In the genomic region with DNA sequence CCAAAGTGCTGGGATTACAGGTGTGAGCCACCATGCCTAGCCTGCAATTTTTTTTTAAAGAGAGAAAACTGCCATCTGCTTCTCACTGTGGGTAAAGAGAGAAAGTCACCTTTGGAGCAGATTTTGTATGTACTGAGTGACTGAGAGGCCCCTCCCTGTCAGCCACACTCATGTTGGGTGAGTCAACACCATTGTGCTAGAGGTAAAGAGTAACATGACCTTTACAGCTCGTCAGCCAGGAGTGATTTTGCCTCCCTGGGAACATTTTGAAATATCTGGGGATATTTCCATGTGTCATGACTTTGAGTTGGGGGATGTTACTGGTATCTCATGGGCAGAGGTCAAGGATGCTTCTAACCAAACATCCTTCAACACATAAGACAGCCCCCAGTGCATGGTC, we compare ENCODE assay signal across 14 cellular contexts.
A peak's percentile ranks its signal among the peaks of the same experiment; 100 is the strongest.
DNase-seq lines count a peak whose midpoint lies in the region; ATAC-seq, FAIRE-seq and TF ChIP-seq lines count a peak whose summit lies in the region.
"Had no signal": no experiment of that assay in that cellular context is flagged by ENCODE, and none has a peak within 500 bp of the region (broad histone marks: within the 10 kb centered on the region; RNA-seq: fewer than 3 reads in every experiment).

No MANE protein-coding gene starts in this region.

- TF ChIP-seq RAD21 in HepG2 (CRISPR knock-in tag; IDR thresholded peaks at IDR 0.05): no peak

- H3K4me1 Mint-ChIP-seq in Caco-2 (ENCODE audit: low read depth, unreplicated experiment): no peaks in the 10 kb centered on the region
- H3K4me1 Mint-ChIP-seq: immature natural killer cell had no signal

- WGBS in HepG2 (ENCODE audit: low lambda C conversion rate): 0% methylated on average over 1 of the region's 1 CpG

- no peaks in the 10 kb centered on the region for H3K9me3 Mint-ChIP-seq in Caco-2 (ENCODE audit: unreplicated experiment)

- POLR2A ChIA-PET in Caco-2 (lab: Charles Lee): no interaction called here
- POLR2A ChIA-PET in HepG2 (lab: Yijun Ruan, JAX): interaction anchor here (0.5 kb wide), 1 partner anchor 85 kb away, joined by 3 read pairs; no protein-coding TSS in a partner anchor

- no peak for TF ChIP-seq POLR2A in HepG2 (IDR thresholded peaks at IDR 0.05; ENCODE audit: insufficient read depth in 1 of 2, low read depth in 2 of 2, low read length in 2 of 2)

- no peaks in the 10 kb centered on the region for H4K20me1 ChIP-seq in HepG2 (ENCODE audit: insufficient read depth, low read length)

- TF ChIP-seq CTCF in Caco-2 (IDR thresholded peaks at IDR 0.05; ENCODE audit: insufficient read depth in 1 of 2, low read depth in 1 of 2, low read length in 1 of 2, severe bottlenecking in 1 of 2, unreplicated experiment in 1 of 2) (no peak), HepG2 (CRISPR knock-in tag; IDR thresholded peaks at IDR 0.05) (no peak)

- H3K9me3 ChIP-seq in Caco-2 (no peaks in the 10 kb centered on the region), HepG2 (ENCODE audit: low read length) (peaks cover 6% of the 10 kb centered on the region; the same call in 1 of the 2 replicates), SJCRH30 (replicated peaks) (no peaks in the 10 kb centered on the region)
- H3K9me3 ChIP-seq: thoracic aorta had no signal

- no peaks in the 10 kb centered on the region for H3K36me3 ChIP-seq in Caco-2 (ENCODE audit: control insufficient read depth, insufficient read depth, low read length)
- H3K36me3 ChIP-seq in HepG2 (replicated peaks in 1 of 2; ENCODE audit: control insufficient read depth in 1 of 2, insufficient read depth in 2 of 2, low read length in 2 of 2): no peaks in the 10 kb centered on the region
- H3K36me3 ChIP-seq in SJCRH30: no peaks in the 10 kb centered on the region
- H3K36me3 ChIP-seq: thoracic aorta had no signal

- TF ChIP-seq EP300 in HepG2 (IDR thresholded peaks at IDR 0.05; ENCODE audit: low read depth in 2 of 2, low read length in 2 of 2): no peak
- TF ChIP-seq EP300 in HepG2 (CRISPR knock-in tag; IDR thresholded peaks at IDR 0.05; ENCODE audit: borderline replicate concordance): no peak

- H3K4me3 ChIP-seq in Caco-2 (ENCODE audit: low read depth, low read length) (no peak overlapping the region), HepG2 (replicated peaks in 1 of 3; ENCODE audit: insufficient read depth in 1 of 3, low read depth in 2 of 3, low read length in 3 of 3) (no peak overlapping the region), SJCRH30 (no peak overlapping the region)
- H3K4me3 ChIP-seq: thoracic aorta had no signal

- H3K4me1 ChIP-seq in Caco-2 (no peaks in the 10 kb centered on the region; the same call in 1 of the 2 replicates), HepG2 (ENCODE audit: insufficient read depth, low read length) (peaks cover 15% of the 10 kb centered on the region), SJCRH30 (no peaks in the 10 kb centered on the region)
- H3K4me1 ChIP-seq: parathyroid adenoma had no signal

- H3K79me2 ChIP-seq in HepG2 (ENCODE audit: insufficient read depth, low read length): no peaks in the 10 kb centered on the region
- H3K79me2 ChIP-seq: parathyroid adenoma had no signal

- H3K27me3 Mint-ChIP-seq in Caco-2 (ENCODE audit: insufficient read depth, unreplicated experiment): peaks cover 5% of the 10 kb centered on the region

- BruUV-seq in Caco-2 (replicated peaks; lab: Mats Ljungman, UMichigan) (no TSS peak), HepG2 (replicated peaks; lab: Mats Ljungman, UMichigan) (no TSS peak)

- intact Hi-C loops in Caco-2 (cut with micrococcal nuclease; ENCODE audit: unreplicated experiment): loop anchor here (5.0 kb wide), 2 partner anchors 486 to 641 kb away; no protein-coding TSS in a partner anchor
- intact Hi-C loops in HepG2 (cut with micrococcal nuclease; ENCODE audit: unreplicated experiment): loop anchor here (5.0 kb wide), 2 partner anchors 621 to 641 kb away; no protein-coding TSS in a partner anchor
- intact Hi-C loops in cardiac septum (cut with DNase I): no loop called here

- H3K27me3 ChIP-seq in Caco-2 (replicated peaks; ENCODE audit: control insufficient read depth, insufficient read depth, low read length): no peaks in the 10 kb centered on the region
- no peaks in the 10 kb centered on the region for H3K27me3 ChIP-seq in HepG2 (ENCODE audit: control insufficient read depth in 1 of 2, insufficient read depth in 2 of 2, low read length in 2 of 2)
- no peaks in the 10 kb centered on the region for H3K27me3 ChIP-seq in SJCRH30

- in situ Hi-C loops in HepG2 (cut with HindIII; ENCODE audit: extremely low pct_ligation_motif_present, low pct_unique_long_range_greater_than_20kb): no loop called here

- H3K9ac ChIP-seq in HepG2 (ENCODE audit: insufficient read depth, low read depth, low read length): no peak overlapping the region
- H3K9ac ChIP-seq: parathyroid adenoma had no signal

- DNase-seq in Caco-2 (peak; percentile 34 to 54), M059J (ENCODE audit: low read depth) (peak; percentile 80), SHP77 (lab: John Stamatoyannopoulos, UW) (peak; percentile 48 to 64), HepG2 (ENCODE audit: low spot score) (peak; percentile 73), cardiac septum (ENCODE audit: low spot score) (no peak), SJCRH30 (no peak), T-helper 9 cell (no peak)
- DNase-seq: activated CD4-positive, alpha-beta memory T cell treated with anti-CD3 and anti-CD28 coated beads for 36 hours; immature natural killer cell; stimulated activated CD4-positive, alpha-beta T cell treated with anti-CD3 and anti-CD28 coated beads, Interleukin-12 subunit alpha, Interleukin-12 subunit beta, amount 100 ng/mL, for 4 hours had no signal

- no peak overlapping the region for H3K4me3 Mint-ChIP-seq in Caco-2 (ENCODE audit: unreplicated experiment)
- H3K4me3 Mint-ChIP-seq: activated CD4-positive, alpha-beta memory T cell treated with anti-CD3 and anti-CD28 coated beads for 36 hours; immature natural killer cell had no signal

- ATAC-seq in HepG2: peak; percentile 89
- ATAC-seq in HG02973 (IDR thresholded peaks at IDR 0.05; ENCODE audit: unreplicated experiment): no peak

- no peak overlapping the region for H2AFZ ChIP-seq in HepG2 (ENCODE audit: low read length)
- H2AFZ ChIP-seq: parathyroid adenoma had no signal

- H3K4me2 ChIP-seq in HepG2 (ENCODE audit: low read depth, low read length): no peak overlapping the region

- no peaks in the 10 kb centered on the region for H3K36me3 Mint-ChIP-seq in Caco-2 (ENCODE audit: insufficient read depth, unreplicated experiment)
- H3K36me3 Mint-ChIP-seq: activated CD4-positive, alpha-beta memory T cell treated with anti-CD3 and anti-CD28 coated beads for 36 hours; immature natural killer cell had no signal

- FAIRE-seq in HepG2 (lab: Jason Lieb, UNC): no peak
- FAIRE-seq: frontal cortex had no signal

- H3K27ac Mint-ChIP-seq in Caco-2 (ENCODE audit: unreplicated experiment): no peak overlapping the region
- H3K27ac Mint-ChIP-seq: activated CD4-positive, alpha-beta memory T cell treated with anti-CD3 and anti-CD28 coated beads for 36 hours; immature natural killer cell had no signal

- H3K27ac ChIP-seq in HepG2 (ENCODE audit: extremely low read length, insufficient read depth, low read length): peak overlapping the region; percentile 40
- H3K27ac ChIP-seq in SJCRH30: no peak overlapping the region
- H3K27ac ChIP-seq: parathyroid adenoma, thoracic aorta had no signal

- CTCF ChIA-PET in Caco-2 (lab: Charles Lee): no interaction called here
- CTCF ChIA-PET in HepG2 (lab: Yijun Ruan, JAX; ENCODE audit: low intra/inter-chr PET ratio, low total read pairs): interaction anchor here (1.0 kb wide), 1 partner anchor 487 kb away, joined by 3 read pairs; no protein-coding TSS in a partner anchor

TF ChIP-seq in HepG2, 621 proteins besides CTCF, POLR2A, EP300 and RAD21 (continues in another document):
- TF ChIP-seq, protein P1, sequence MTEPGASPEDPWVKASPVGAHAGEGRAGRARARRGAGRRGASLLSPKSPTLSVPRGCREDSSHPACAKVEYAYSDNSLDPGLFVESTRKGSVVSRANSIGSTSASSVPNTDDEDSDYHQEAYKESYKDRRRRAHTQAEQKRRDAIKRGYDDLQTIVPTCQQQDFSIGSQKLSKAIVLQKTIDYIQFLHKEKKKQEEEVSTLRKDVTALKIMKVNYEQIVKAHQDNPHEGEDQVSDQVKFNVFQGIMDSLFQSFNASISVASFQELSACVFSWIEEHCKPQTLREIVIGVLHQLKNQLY (CRISPR knock-in tag; IDR thresholded peaks at IDR 0.05): peak; percentile 33; the same call in 1 of the 2 replicates
- 0 out of 2 replicates have a peak, but pooled peaks have one; percentile 20 for TF ChIP-seq PHF21A (CRISPR knock-in tag; IDR thresholded peaks at IDR 0.05)
- peak; percentile 56 for TF ChIP-seq FOXA3 (CRISPR knock-in tag; IDR thresholded peaks at IDR 0.05)
- TF ChIP-seq ZNF644 (CRISPR knock-in tag; IDR thresholded peaks at IDR 0.05; ENCODE audit: low read depth): 0 out of 2 replicates have a peak, but pooled peaks have one; percentile 36
- TF ChIP-seq PATZ1 (CRISPR knock-in tag; IDR thresholded peaks at IDR 0.05): peak; percentile 20; the same call in 1 of the 2 replicates
- TF ChIP-seq CEBPB (IDR thresholded peaks at IDR 0.05; ENCODE audit: borderline replicate concordance, low read depth, low read length): 0 out of 2 replicates have a peak, but pooled peaks have one; percentile 34
- TF ChIP-seq FOXP1 (IDR thresholded peaks at IDR 0.05): no peak
- TF ChIP-seq FOXP1 (CRISPR knock-in tag; IDR thresholded peaks at IDR 0.05): peak; percentile 26; the same call in 1 of the 2 replicates

Comparison
In these comparisons a context has a peak if more than half of its experiments do, and no peak if none do; other contexts are left out.
1. DNase-seq: peak in Caco-2 (2 of 2), M059J (single experiment), SHP77 (2 of 2) and HepG2 (single experiment); none in cardiac septum (single experiment), SJCRH30 (0 of 2) and T-helper 9 cell (single experiment).